ENCODE assay signal across 8 cellular contexts in the genomic region with DNA sequence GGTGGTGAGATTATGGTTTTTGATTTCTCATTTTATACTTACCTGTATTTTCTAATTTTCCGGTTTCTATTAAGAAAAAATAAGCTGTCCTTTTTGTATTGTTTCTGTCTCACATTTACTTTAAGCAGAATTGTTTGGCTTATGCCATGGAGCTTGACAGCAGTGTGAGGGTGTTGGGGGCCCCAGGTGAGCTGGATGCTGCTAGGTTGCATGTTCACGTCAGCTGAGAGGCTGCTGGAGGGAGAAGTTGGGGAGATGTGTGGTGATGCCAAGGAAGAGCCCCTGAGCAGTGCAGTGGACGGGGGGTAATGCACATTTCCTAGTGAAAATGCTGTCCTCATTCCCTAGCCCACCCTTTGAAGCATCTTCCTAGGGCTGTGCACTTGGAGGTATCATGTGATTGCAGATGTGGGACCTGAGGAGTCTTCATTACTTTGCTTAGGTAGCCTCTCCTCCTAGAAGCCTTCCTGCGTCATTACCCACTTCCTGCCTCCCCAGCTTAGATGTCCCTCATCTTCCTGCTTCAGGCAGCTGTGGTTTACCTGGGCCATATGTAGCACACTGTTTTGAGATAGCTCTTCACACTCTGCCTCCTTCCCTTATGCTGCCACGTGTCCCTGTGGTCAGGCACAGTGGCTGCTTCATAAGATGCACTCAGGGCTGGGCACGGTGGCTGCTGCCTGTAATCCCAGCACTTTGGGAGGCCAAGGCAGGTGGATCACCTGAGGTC. TPM values are rescaled to one million over a fixed set of nuclear protein-coding genes. Genes with fewer than 3 reads are reported as not detected.
A peak's percentile ranks its signal among the peaks of the same experiment; 100 is the strongest.
DNase-seq lines count a peak whose midpoint lies in the region; ATAC-seq, FAIRE-seq and TF ChIP-seq lines count a peak whose summit lies in the region.

No MANE protein-coding gene starts in this region.

- peaks cover 0 to 22% (median 6%) of the 10 kb centered on the region in 4 donors for H3K4me1 ChIP-seq in liver (ENCODE audit: control insufficient read depth in 4 of 4, insufficient read depth in 4 of 4, low read length in 3 of 4)
- H3K4me1 ChIP-seq in HepG2 (ENCODE audit: insufficient read depth, low read length) = no peaks in the 10 kb centered on the region
- no peaks in the 10 kb centered on the region for H3K4me1 ChIP-seq in Peyer's patch

- peaks cover 59% of the 10 kb centered on the region for H3K36me3 Mint-ChIP-seq in activated naive CD8-positive, alpha-beta T cell treated with anti-CD3 and anti-CD28 coated beads for 36 hours
- peaks cover 46% of the 10 kb centered on the region for H3K36me3 Mint-ChIP-seq in mesothelial cell of epicardium

- H3K36me3 ChIP-seq in liver (ENCODE audit: control insufficient read depth in 4 of 4, insufficient read depth in 3 of 4, low read depth in 1 of 4, low read length in 3 of 4) (peaks cover 4 to 52% (median 44%) of the 10 kb centered on the region in 4 donors), HepG2 (replicated peaks in 1 of 2; ENCODE audit: control insufficient read depth in 1 of 2, insufficient read depth in 2 of 2, low read length in 2 of 2) (peaks cover 38 to 94% of the 10 kb centered on the region in 2 experiments), Peyer's patch (peaks cover 0 to 98% (median 0%) of the 10 kb centered on the region in 3 donors)

- no peaks in the 10 kb centered on the region for H3K9me3 Mint-ChIP-seq in activated naive CD8-positive, alpha-beta T cell treated with anti-CD3 and anti-CD28 coated beads for 36 hours
- H3K9me3 Mint-ChIP-seq in mesothelial cell of epicardium = no peaks in the 10 kb centered on the region

- CTCF ChIA-PET in HepG2 (lab: Yijun Ruan, JAX; ENCODE audit: low intra/inter-chr PET ratio, low total read pairs) = no interaction called here

- H2AFZ ChIP-seq in HepG2 (ENCODE audit: low read length) = no peak overlapping the region

- H3K27me3 ChIP-seq in liver (ENCODE audit: control insufficient read depth in 4 of 4, insufficient read depth in 4 of 4, low read length in 3 of 4) = no peaks in the 10 kb centered on the region
- H3K27me3 ChIP-seq in HepG2 (ENCODE audit: control insufficient read depth in 1 of 2, insufficient read depth in 2 of 2, low read length in 2 of 2) = no peaks in the 10 kb centered on the region
- H3K27me3 ChIP-seq in Peyer's patch = no peaks in the 10 kb centered on the region

- in situ Hi-C loops in HepG2 (cut with HindIII; ENCODE audit: extremely low pct_ligation_motif_present, low pct_unique_long_range_greater_than_20kb) = no loop called here

- H4K20me1 ChIP-seq in HepG2 (ENCODE audit: insufficient read depth, low read length) = no peaks in the 10 kb centered on the region

- TF ChIP-seq POLR2A in HepG2 (IDR thresholded peaks at IDR 0.05; ENCODE audit: insufficient read depth in 1 of 2, low read depth in 2 of 2, low read length in 2 of 2) (no peak), Peyer's patch (IDR thresholded peaks at IDR 0.05) (no peak)

- H3K4me3 Mint-ChIP-seq in activated naive CD8-positive, alpha-beta T cell treated with anti-CD3 and anti-CD28 coated beads for 36 hours = peak overlapping the region; percentile 44
- no peak overlapping the region for H3K4me3 Mint-ChIP-seq in mesothelial cell of epicardium

- H3K27ac ChIP-seq in liver (ENCODE audit: low read depth in 1 of 2, low read length in 2 of 2) (peak overlapping the region in 1 of 2 donors; percentile 4), HepG2 (ENCODE audit: extremely low read length, insufficient read depth, low read length) (no peak overlapping the region), Peyer's patch (peak overlapping the region; percentile 62 to 79 (median 70))

- DNase-seq in HepG2 (ENCODE audit: low spot score) (no peak), Peyer's patch (peak in 2 of 3 donors; percentile 95 to 96), kidney glomerular epithelial cell (lab: John Stamatoyannopoulos, UW) (no peak), NCI-H2171 treated with DMSO at 0.1 percent for 48 hours (lab: John Stamatoyannopoulos, UW) (no peak), mesothelial cell of epicardium (ENCODE audit: low spot score in 2 of 2, unreplicated experiment in 2 of 2) (no peak)
- DNase-seq in activated naive CD8-positive, alpha-beta T cell treated with anti-CD3 and anti-CD28 coated beads for 36 hours = peak; percentile 72
- peak; percentile 48 for DNase-seq in stimulated activated CD8-positive, alpha-beta memory T cell treated with anti-CD3 and anti-CD28 coated beads, Interleukin-4, amount 100 ng/mL, for 24 hours (ENCODE audit: low read depth)

- peaks cover 60% of the 10 kb centered on the region for H3K4me1 Mint-ChIP-seq in activated naive CD8-positive, alpha-beta T cell treated with anti-CD3 and anti-CD28 coated beads for 36 hours
- no peaks in the 10 kb centered on the region for H3K4me1 Mint-ChIP-seq in mesothelial cell of epicardium

- no peak overlapping the region for H3K9ac ChIP-seq in liver (ENCODE audit: low read depth in 1 of 2, low read length in 2 of 2)
- H3K9ac ChIP-seq in HepG2 (ENCODE audit: insufficient read depth, low read depth, low read length) = no peak overlapping the region

- WGBS in liver = 87% methylated on average over 6 of the region's 6 CpGs
- WGBS in HepG2 (ENCODE audit: low lambda C conversion rate) = 99% methylated on average over 6 of the region's 6 CpGs

- no peaks in the 10 kb centered on the region for H3K79me2 ChIP-seq in HepG2 (ENCODE audit: insufficient read depth, low read length)

- TF ChIP-seq EP300 in HepG2 (IDR thresholded peaks at IDR 0.05; ENCODE audit: low read depth in 2 of 2, low read length in 2 of 2) (no peak), HepG2 (CRISPR knock-in tag; IDR thresholded peaks at IDR 0.05; ENCODE audit: borderline replicate concordance) (no peak)

- BruUV-seq in HepG2 (replicated peaks; lab: Mats Ljungman, UMichigan) = no TSS peak

- no peaks in the 10 kb centered on the region for H3K27me3 Mint-ChIP-seq in activated naive CD8-positive, alpha-beta T cell treated with anti-CD3 and anti-CD28 coated beads for 36 hours
- no peaks in the 10 kb centered on the region for H3K27me3 Mint-ChIP-seq in mesothelial cell of epicardium (ENCODE audit: low read depth)

- no peak for FAIRE-seq in HepG2 (lab: Jason Lieb, UNC)

- intact Hi-C loops in HepG2 (cut with micrococcal nuclease; ENCODE audit: unreplicated experiment) = no loop called here

- no peak overlapping the region for H3K4me3 ChIP-seq in liver (ENCODE audit: low read depth in 1 of 3, low read length in 3 of 3)
- H3K4me3 ChIP-seq in HepG2 (replicated peaks in 1 of 3; ENCODE audit: insufficient read depth in 1 of 3, low read depth in 2 of 3, low read length in 3 of 3) = no peak overlapping the region
- H3K4me3 ChIP-seq in Peyer's patch = no peak overlapping the region

- H3K9me3 ChIP-seq in liver (ENCODE audit: control insufficient read depth in 4 of 4, low read length in 3 of 4) (no peaks in the 10 kb centered on the region), HepG2 (ENCODE audit: low read length) (no peaks in the 10 kb centered on the region), Peyer's patch (no peaks in the 10 kb centered on the region)

- TF ChIP-seq RAD21 in liver (IDR thresholded peaks at IDR 0.05) = no peak
- TF ChIP-seq RAD21 in HepG2 (CRISPR knock-in tag; IDR thresholded peaks at IDR 0.05) = no peak

- H3K4me2 ChIP-seq in HepG2 (ENCODE audit: low read depth, low read length) = no peak overlapping the region

- TF ChIP-seq CTCF in liver (IDR thresholded peaks at IDR 0.05; ENCODE audit: low read depth, low read length, missing input control) (no peak), HepG2 (CRISPR knock-in tag; IDR thresholded peaks at IDR 0.05) (no peak), Peyer's patch (IDR thresholded peaks at IDR 0.05) (no peak), mesothelial cell of epicardium (IDR thresholded peaks at IDR 0.05; ENCODE audit: unreplicated experiment) (no peak)

- ATAC-seq in HepG2 = no peak

- H3K27ac Mint-ChIP-seq in activated naive CD8-positive, alpha-beta T cell treated with anti-CD3 and anti-CD28 coated beads for 36 hours = peak overlapping the region; percentile 96
- no peak overlapping the region for H3K27ac Mint-ChIP-seq in mesothelial cell of epicardium

- POLR2A ChIA-PET in HepG2 (lab: Yijun Ruan, JAX) = no interaction called here

RNA-seq across cellular contexts. Expression of a gene that starts 16.2 kb away (rescaled TPM):
- total RNA-seq in liver = 10 to 100 TPM; 18.5 to 22.8 TPM
- 10 to 100 TPM in 1 of 2 donors, 1 to 10 TPM in 1; 6.4 to 12.8 TPM for polyA plus RNA-seq in liver
- 51.7 and 61.2 TPM in 2 replicates for total RNA-seq in HepG2 (2016; rRNA removed; fragmentation: Illumina TruSeq; extraction: Trizol)
- 8.5 and 9.2 TPM in 2 replicates for total RNA-seq in HepG2 (2016; cell fraction: cytosol; rRNA removed; fragmentation: Illumina TruSeq; extraction: Trizol; ENCODE audit: low read depth)
- total RNA-seq in HepG2 (2016; cell fraction: insoluble cytoplasmic fraction; rRNA removed; fragmentation: Illumina TruSeq; extraction: Trizol) = 51.7 and 55.0 TPM in 2 replicates
- 17.6 and 18.8 TPM in 2 replicates for total RNA-seq in HepG2 (2016; cell fraction: membrane; rRNA removed; fragmentation: Illumina TruSeq; extraction: Trizol)
- 66.8 and 76.3 TPM in 2 replicates for total RNA-seq in HepG2 (2016; cell fraction: nucleus; rRNA removed; fragmentation: Illumina TruSeq; extraction: Trizol)
- 26.0 and 32.4 TPM in 2 replicates for polyA plus RNA-seq in HepG2 (2011; rRNA removed)
- polyA plus RNA-seq in HepG2 (2011; cell fraction: cytosol; rRNA removed) = 18.2 and 21.7 TPM in 2 replicates
- 77.7 and 79.9 TPM in 2 replicates for polyA plus RNA-seq in HepG2 (2011; cell fraction: nucleus; rRNA removed)
- polyA plus RNA-seq in HepG2 (2012) = 18.0 and 21.3 TPM in 2 replicates
- polyA plus RNA-seq in HepG2 (2016; cell fraction: cytosol; fragmentation: Illumina TruSeq; extraction: Trizol; ENCODE audit: low read depth) = 2.4 TPM in 2 replicates
- polyA plus RNA-seq in HepG2 (2016; cell fraction: insoluble cytoplasmic fraction; fragmentation: Illumina TruSeq; extraction: Trizol; ENCODE audit: low read depth) = 28.5 and 28.9 TPM in 2 replicates
- 6.8 and 6.9 TPM in 2 replicates for polyA plus RNA-seq in HepG2 (2016; cell fraction: membrane; fragmentation: Illumina TruSeq; extraction: Trizol; ENCODE audit: low read depth)
- 55.6 and 67.9 TPM in 2 replicates for polyA plus RNA-seq in HepG2 (2016; cell fraction: nucleus; fragmentation: Illumina TruSeq; extraction: Trizol; ENCODE audit: insufficient read depth, low read depth)
- polyA minus RNA-seq in HepG2 (2011; rRNA and poly(A)+ RNA removed; ENCODE audit: low replicate concordance) = 21.6 and 31.5 TPM in 2 replicates
- 13.2 and 14.0 TPM in 2 replicates for polyA minus RNA-seq in HepG2 (2011; cell fraction: cytosol; rRNA and poly(A)+ RNA removed)
- polyA minus RNA-seq in HepG2 (2011; cell fraction: nucleus; rRNA and poly(A)+ RNA removed) = 74.3 and 85.7 TPM in 2 replicates
- total RNA-seq in Peyer's patch = 100 to 1,000 TPM in 1 of 4 donors, 10 to 100 TPM in 3; 46.4 to 125 (median 58.4) TPM
- total RNA-seq in activated naive CD8-positive, alpha-beta T cell treated with anti-CD3 and anti-CD28 coated beads for 36 hours = 10 to 100 TPM; 23.4 to 26.1 TPM
- total RNA-seq in mesothelial cell of epicardium = 20.0 to 23.5 TPM (median 21.7 TPM) in 3 replicates

RNA-seq across cellular contexts. Expression of a gene that starts 39.9 kb away (rescaled TPM):
- total RNA-seq in liver (not detected), HepG2 (2016; rRNA removed; fragmentation: Illumina TruSeq; extraction: Trizol) (not detected in 2 replicates), Peyer's patch (not detected), mesothelial cell of epicardium (not detected in 3 replicates)
- polyA plus RNA-seq in liver (not detected), HepG2 (2011; rRNA removed) (not detected in 2 replicates)
- total RNA-seq in HepG2 (2016; cell fraction: cytosol; rRNA removed; fragmentation: Illumina TruSeq; extraction: Trizol; ENCODE audit: low read depth) = not detected in 2 replicates
- total RNA-seq in HepG2 (2016; cell fraction: insoluble cytoplasmic fraction; rRNA removed; fragmentation: Illumina TruSeq; extraction: Trizol) = not detected in 2 replicates
- not detected in 2 replicates for total RNA-seq in HepG2 (2016; cell fraction: membrane; rRNA removed; fragmentation: Illumina TruSeq; extraction: Trizol)
- not detected in 2 replicates for total RNA-seq in HepG2 (2016; cell fraction: nucleus; rRNA removed; fragmentation: Illumina TruSeq; extraction: Trizol)
- not detected in 2 replicates for polyA plus RNA-seq in HepG2 (2011; cell fraction: cytosol; rRNA removed)
- polyA plus RNA-seq in HepG2 (2011; cell fraction: nucleus; rRNA removed) = 0.31 TPM in 1 of 2 replicates, not detected in the other
- not detected in 2 replicates for polyA plus RNA-seq in HepG2 (2012)
- polyA plus RNA-seq in HepG2 (2016; cell fraction: cytosol; fragmentation: Illumina TruSeq; extraction: Trizol; ENCODE audit: low read depth) = not detected in 2 replicates
- polyA plus RNA-seq in HepG2 (2016; cell fraction: insoluble cytoplasmic fraction; fragmentation: Illumina TruSeq; extraction: Trizol; ENCODE audit: low read depth) = not detected in 2 replicates
- not detected in 2 replicates for polyA plus RNA-seq in HepG2 (2016; cell fraction: membrane; fragmentation: Illumina TruSeq; extraction: Trizol; ENCODE audit: low read depth)
- polyA plus RNA-seq in HepG2 (2016; cell fraction: nucleus; fragmentation: Illumina TruSeq; extraction: Trizol; ENCODE audit: insufficient read depth, low read depth) = not detected in 2 replicates
- not detected in 2 replicates for polyA minus RNA-seq in HepG2 (2011; rRNA and poly(A)+ RNA removed; ENCODE audit: low replicate concordance)
- not detected in 2 replicates for polyA minus RNA-seq in HepG2 (2011; cell fraction: cytosol; rRNA and poly(A)+ RNA removed)
- not detected in 2 replicates for polyA minus RNA-seq in HepG2 (2011; cell fraction: nucleus; rRNA and poly(A)+ RNA removed)
- under 1 TPM in 1 of 2 experiments, not detected in 1; 0.31 TPM for total RNA-seq in activated naive CD8-positive, alpha-beta T cell treated with anti-CD3 and anti-CD28 coated beads for 36 hours

Comparison
In these comparisons a context has a peak if more than half of its experiments do, and no peak if none do; other contexts are left out.
1. DNase-seq: peak in Peyer's patch (2 of 3), activated naive CD8-positive, alpha-beta T cell treated with anti-CD3 and anti-CD28 coated beads for 36 hours (single experiment) and stimulated activated CD8-positive, alpha-beta memory T cell treated with anti-CD3 and anti-CD28 coated beads, Interleukin-4, amount 100 ng/mL, for 24 hours (single experiment); none in HepG2 (single experiment), kidney glomerular epithelial cell (single experiment), NCI-H2171 treated with DMSO at 0.1 percent for 48 hours (single experiment) and mesothelial cell of epicardium (0 of 2).